In genomic region chr10:63416376-63416775, GRCh38 we compare ENCODE assay signal across 27 cellular contexts. TPM values are rescaled to one million over a fixed set of nuclear protein-coding genes. Genes with fewer than 3 reads are reported as not detected.
DNase-seq lines count a peak whose midpoint lies in the region; ATAC-seq, FAIRE-seq and TF ChIP-seq lines count a peak whose summit lies in the region.
"Had no signal": no experiment of that assay in that cellular context is flagged by ENCODE, and none has a peak within 500 bp of the region (broad histone marks: within the 10 kb centered on the region; RNA-seq: fewer than 3 reads in every experiment).

No MANE protein-coding gene starts in this region.

- CTCF ChIA-PET in endothelial cell of umbilical vein (lab: Charles Lee) (interaction anchor here (0.8 to 1.8 kb wide), 7 partner anchors 18 to 250 kb away, joined by 3 to 6 read pairs (median 3); no protein-coding TSS in a partner anchor), HepG2 (lab: Yijun Ruan, JAX; ENCODE audit: low intra/inter-chr PET ratio, low total read pairs) (no interaction called here)

- dilution Hi-C loops in endothelial cell of umbilical vein (cut with MboI; ENCODE audit: extremely low pct_ligation_motif_present, low sequenced_read_pairs), result no loop called here

- TF ChIP-seq RAD21 in HepG2 (CRISPR knock-in tag; IDR thresholded peaks at IDR 0.05), result no peak

- no peak for TF ChIP-seq EP300 in HepG2 (IDR thresholded peaks at IDR 0.05; ENCODE audit: low read depth in 2 of 2, low read length in 2 of 2)
- no peak for TF ChIP-seq EP300 in HepG2 (CRISPR knock-in tag; IDR thresholded peaks at IDR 0.05; ENCODE audit: borderline replicate concordance)

- H3K9me1 ChIP-seq in endothelial cell of umbilical vein (replicated peaks; ENCODE audit: control insufficient read depth, extremely low read depth, insufficient read depth, low read length), result no peaks in the 10 kb centered on the region

- no peak for ATAC-seq in HepG2
- ATAC-seq: natural killer cell treated with Interleukin-12 subunit alpha and Interleukin-12 subunit beta and Interleukin-15 and Interleukin-18, amount 100 ng/mL, for 72 hours; psoas muscle had no signal

- H3K27me3 ChIP-seq in GM23248 (replicated peaks; ENCODE audit: insufficient read depth) (no peaks in the 10 kb centered on the region), endothelial cell of umbilical vein (ENCODE audit: control insufficient read depth in 2 of 2, insufficient read depth in 2 of 2, low read length in 2 of 2) (no peaks in the 10 kb centered on the region), HepG2 (ENCODE audit: control insufficient read depth in 1 of 2, insufficient read depth in 2 of 2, low read length in 2 of 2) (no peaks in the 10 kb centered on the region)
- H3K27me3 ChIP-seq: SJSA1, stomach, upper lobe of left lung had no signal

- TF ChIP-seq POLR2A in endothelial cell of umbilical vein (IDR thresholded peaks at IDR 0.05; ENCODE audit: low read depth, low read length), result no peak
- TF ChIP-seq POLR2A in HepG2 (IDR thresholded peaks at IDR 0.05; ENCODE audit: insufficient read depth in 1 of 2, low read depth in 2 of 2, low read length in 2 of 2), result no peak

- peak overlapping the region; percentile 7; the same call in 1 of the 2 replicates for H3K27ac ChIP-seq in GM23248
- no peak overlapping the region for H3K27ac ChIP-seq in endothelial cell of umbilical vein (ENCODE audit: insufficient read depth, low read depth, low read length)
- peak overlapping the region; percentile 13 for H3K27ac ChIP-seq in HepG2 (ENCODE audit: extremely low read length, insufficient read depth, low read length)
- H3K27ac ChIP-seq: psoas muscle, SJSA1, stomach, upper lobe of left lung had no signal

- 25 to 32% methylated on average over 1 of the region's 1 CpG for WGBS in GM23248 (ENCODE audit: low coverage in 1 of 2, low lambda C conversion rate in 2 of 2, missing lambda C conversion rate in 2 of 2), 2 experiments
- 94% methylated on average over 1 of the region's 1 CpG for WGBS in HepG2 (ENCODE audit: low lambda C conversion rate)

- POLR2A ChIA-PET in endothelial cell of umbilical vein (lab: Charles Lee), result no interaction called here
- POLR2A ChIA-PET in HepG2 (lab: Yijun Ruan, JAX), result no interaction called here

- H3K79me2 ChIP-seq in GM23248 (ENCODE audit: insufficient read depth), result peaks cover 100% of the 10 kb centered on the region
- H3K79me2 ChIP-seq in endothelial cell of umbilical vein (ENCODE audit: control insufficient read depth, insufficient read depth, low read length), result peaks cover 87% of the 10 kb centered on the region
- H3K79me2 ChIP-seq in HepG2 (ENCODE audit: insufficient read depth, low read length), result peaks cover 70% of the 10 kb centered on the region

- H3K4me2 ChIP-seq in GM23248 (ENCODE audit: unreplicated experiment), result peak overlapping the region; percentile 65
- H3K4me2 ChIP-seq in endothelial cell of umbilical vein (ENCODE audit: insufficient read depth, low read length), result peak overlapping the region; percentile 70
- no peak overlapping the region for H3K4me2 ChIP-seq in HepG2 (ENCODE audit: low read depth, low read length)

- H3F3A ChIP-seq in GM23248 (ENCODE audit: insufficient read depth), result peaks cover 3% of the 10 kb centered on the region; the same call in 1 of the 2 replicates

- peak; percentile 41 for DNase-seq in GM23248
- peak; percentile 2 for DNase-seq in NCI-H2171 (lab: John Stamatoyannopoulos, UW)
- DNase-seq in endothelial cell of umbilical vein (ENCODE audit: low read depth, low spot score), result peak; percentile 22
- DNase-seq in HepG2 (ENCODE audit: low spot score), result peak; percentile 4
- no peak for DNase-seq in effector CD4-positive, alpha-beta T cell
- no peak for DNase-seq in hippocampal formation (lab: John Stamatoyannopoulos, UW)
- DNase-seq in stimulated activated CD4-positive, alpha-beta T cell treated with anti-CD3 and anti-CD28 coated beads, Interleukin-1b, Interleukin-23, amount 100 ng/mL, for 48 hours, result no peak
- DNase-seq: activated CD4-positive, alpha-beta memory T cell treated with anti-CD3 and anti-CD28 coated beads, Interleukin-2, amount 10 ng/mL, durations not matched to agents 7 days and 5 days; activated CD4-positive, CD25-positive, alpha-beta regulatory T cell; activated naive CD4-positive, alpha-beta T cell treated with Interleukin-2 at 50 U/mL for 16 hours; activated T-cell treated with anti-CD3 and anti-CD28 coated beads, Interleukin-2, amount 50 U/mL, for 24 hours; anterior cingulate cortex; cerebellar nuclear complex; COR-L47; KG1; mesendoderm; NCI-H1092; NCI-H2107; NCI-H82; psoas muscle; small intestine; stimulated activated CD4-positive, alpha-beta T cell treated with anti-CD3 and anti-CD28 coated beads, Interleukin-4, amount 100 ng/mL, for 24 hours; stomach; upper lobe of left lung had no signal

- in situ Hi-C loops in GM23248 (cut with MboI) (no loop called here), HepG2 (cut with HindIII; ENCODE audit: extremely low pct_ligation_motif_present, low pct_unique_long_range_greater_than_20kb) (no loop called here)

- H3K9me2 ChIP-seq in GM23248 (ENCODE audit: insufficient read depth), result no peaks in the 10 kb centered on the region

- BruUV-seq in endothelial cell of umbilical vein (replicated peaks; lab: Mats Ljungman, UMichigan), result no TSS peak
- BruUV-seq in HepG2 (replicated peaks; lab: Mats Ljungman, UMichigan), result no TSS peak

- peaks cover 5% of the 10 kb centered on the region for H3K9me3 ChIP-seq in GM23248 (ENCODE audit: low read depth)
- no peaks in the 10 kb centered on the region for H3K9me3 ChIP-seq in endothelial cell of umbilical vein (replicated peaks; ENCODE audit: control insufficient read depth, insufficient read depth, low read length)
- no peaks in the 10 kb centered on the region for H3K9me3 ChIP-seq in HepG2 (ENCODE audit: low read length)
- H3K9me3 ChIP-seq: psoas muscle, SJSA1, stomach, upper lobe of left lung had no signal

- FAIRE-seq in endothelial cell of umbilical vein (lab: Jason Lieb, UNC), result no peak
- no peak for FAIRE-seq in HepG2 (lab: Jason Lieb, UNC)
- FAIRE-seq: frontal cortex had no signal

- no peak overlapping the region for H3K4me3 ChIP-seq in GM23248
- H3K4me3 ChIP-seq in endothelial cell of umbilical vein (replicated peaks in 1 of 3; ENCODE audit: insufficient read depth in 1 of 3, low read depth in 1 of 3, low read length in 3 of 3), result no peak overlapping the region
- H3K4me3 ChIP-seq in HepG2 (replicated peaks in 1 of 3; ENCODE audit: insufficient read depth in 1 of 3, low read depth in 2 of 3, low read length in 3 of 3), result no peak overlapping the region
- H3K4me3 ChIP-seq: psoas muscle, SJSA1, stomach, upper lobe of left lung had no signal

- TF ChIP-seq CTCF in endothelial cell of umbilical vein (IDR thresholded peaks at IDR 0.05; ENCODE audit: extremely low read depth in 1 of 2, insufficient read depth in 1 of 2, low read depth in 1 of 2, low read length in 2 of 2) (no peak), HepG2 (CRISPR knock-in tag; IDR thresholded peaks at IDR 0.05) (no peak)

- no peak overlapping the region for H2AFZ ChIP-seq in GM23248
- no peak overlapping the region for H2AFZ ChIP-seq in endothelial cell of umbilical vein (ENCODE audit: low read depth, low read length)
- no peak overlapping the region for H2AFZ ChIP-seq in HepG2 (ENCODE audit: low read length)

- H3K9ac ChIP-seq in GM23248, result peak overlapping the region; percentile 9; the same call in 1 of the 2 replicates
- H3K9ac ChIP-seq in endothelial cell of umbilical vein (replicated peaks; ENCODE audit: extremely low read depth, insufficient read depth, low read length), result no peak overlapping the region
- no peak overlapping the region for H3K9ac ChIP-seq in HepG2 (ENCODE audit: insufficient read depth, low read depth, low read length)

- H3K36me3 ChIP-seq in GM23248 (ENCODE audit: low read depth), result no peaks in the 10 kb centered on the region
- no peaks in the 10 kb centered on the region for H3K36me3 ChIP-seq in endothelial cell of umbilical vein (ENCODE audit: control insufficient read depth in 2 of 2, extremely low read depth in 1 of 2, insufficient read depth in 2 of 2, low read length in 2 of 2)
- H3K36me3 ChIP-seq in HepG2 (replicated peaks in 1 of 2; ENCODE audit: control insufficient read depth in 1 of 2, insufficient read depth in 2 of 2, low read length in 2 of 2), result no peaks in the 10 kb centered on the region
- H3K36me3 ChIP-seq: stomach, upper lobe of left lung had no signal

- intact Hi-C loops in endothelial cell of umbilical vein (cut with micrococcal nuclease), result loop anchor here (1.0 kb wide), 1 partner anchor 9 kb away; no protein-coding TSS in a partner anchor
- intact Hi-C loops in HepG2 (cut with micrococcal nuclease; ENCODE audit: unreplicated experiment), result no loop called here

- peaks cover 27% of the 10 kb centered on the region for H3K4me1 ChIP-seq in GM23248 (ENCODE audit: insufficient read depth)
- H3K4me1 ChIP-seq in endothelial cell of umbilical vein (ENCODE audit: control insufficient read depth, extremely low read depth, insufficient read depth, low read length), result peaks cover 29% of the 10 kb centered on the region
- peaks cover 19% of the 10 kb centered on the region for H3K4me1 ChIP-seq in HepG2 (ENCODE audit: insufficient read depth, low read length)

- H4K20me1 ChIP-seq in GM23248 (ENCODE audit: insufficient read depth) (no peaks in the 10 kb centered on the region), endothelial cell of umbilical vein (replicated peaks; ENCODE audit: control insufficient read depth, extremely low read depth, insufficient read depth, low read length) (no peaks in the 10 kb centered on the region), HepG2 (ENCODE audit: insufficient read depth, low read length) (peaks cover 5% of the 10 kb centered on the region; the same call in 1 of the 2 replicates)

RNA-seq across cellular contexts. Expression of gene JMJD1C, which starts 49.4 kb away (rescaled TPM):
- total RNA-seq in GM23248 (2014; rRNA removed; shearing (Covaris generic)), result 74.3 and 76.5 TPM in 2 replicates
- polyA plus RNA-seq in GM23248 (2016; fragmentation: Nextera tagmentation; extraction: Ambion mirVana) (30.3 and 34.6 TPM in 2 replicates), endothelial cell of umbilical vein (23.9 and 32.1 TPM in 2 replicates), HepG2 (2011; rRNA removed) (34.9 and 42.3 TPM in 2 replicates)
- total RNA-seq in endothelial cell of umbilical vein (93.3 and 97.1 TPM in 2 replicates), HepG2 (2016; rRNA removed; fragmentation: Illumina TruSeq; extraction: Trizol) (42.7 and 51.4 TPM in 2 replicates)
- polyA plus RNA-seq in endothelial cell of umbilical vein (2011; cell fraction: cytosol; rRNA removed), result 20.4 and 23.2 TPM in 2 replicates
- 175 and 198 TPM in 2 replicates for polyA plus RNA-seq in endothelial cell of umbilical vein (2011; cell fraction: nucleus; rRNA removed)
- polyA plus RNA-seq in endothelial cell of umbilical vein (2012), result 45.5 and 51.5 TPM in 2 replicates
- polyA minus RNA-seq in endothelial cell of umbilical vein, result 237 and 240 TPM in 2 replicates
- polyA minus RNA-seq in endothelial cell of umbilical vein (2011; cell fraction: cytosol; rRNA and poly(A)+ RNA removed), result 19.2 TPM
- 547 and 808 TPM in 2 replicates for polyA minus RNA-seq in endothelial cell of umbilical vein (2011; cell fraction: nucleus; rRNA and poly(A)+ RNA removed)
- 10.6 and 12.0 TPM in 2 replicates for total RNA-seq in HepG2 (2016; cell fraction: cytosol; rRNA removed; fragmentation: Illumina TruSeq; extraction: Trizol; ENCODE audit: low read depth)
- 38.0 and 48.1 TPM in 2 replicates for total RNA-seq in HepG2 (2016; cell fraction: insoluble cytoplasmic fraction; rRNA removed; fragmentation: Illumina TruSeq; extraction: Trizol)
- 16.5 and 17.1 TPM in 2 replicates for total RNA-seq in HepG2 (2016; cell fraction: membrane; rRNA removed; fragmentation: Illumina TruSeq; extraction: Trizol)
- 121 and 123 TPM in 2 replicates for total RNA-seq in HepG2 (2016; cell fraction: nucleus; rRNA removed; fragmentation: Illumina TruSeq; extraction: Trizol)
- polyA plus RNA-seq in HepG2 (2011; cell fraction: cytosol; rRNA removed), result 15.7 and 25.3 TPM in 2 replicates
- 46.2 and 51.3 TPM in 2 replicates for polyA plus RNA-seq in HepG2 (2011; cell fraction: nucleus; rRNA removed)
- 44.1 and 47.8 TPM in 2 replicates for polyA plus RNA-seq in HepG2 (2012)
- 0.93 and 1.1 TPM in 2 replicates for polyA plus RNA-seq in HepG2 (2016; cell fraction: cytosol; fragmentation: Illumina TruSeq; extraction: Trizol; ENCODE audit: low read depth)
- 22.2 and 27.2 TPM in 2 replicates for polyA plus RNA-seq in HepG2 (2016; cell fraction: insoluble cytoplasmic fraction; fragmentation: Illumina TruSeq; extraction: Trizol; ENCODE audit: low read depth)
- polyA plus RNA-seq in HepG2 (2016; cell fraction: membrane; fragmentation: Illumina TruSeq; extraction: Trizol; ENCODE audit: low read depth), result 2.7 and 3.3 TPM in 2 replicates
- polyA plus RNA-seq in HepG2 (2016; cell fraction: nucleus; fragmentation: Illumina TruSeq; extraction: Trizol; ENCODE audit: insufficient read depth, low read depth), result 68.6 and 81.1 TPM in 2 replicates
- polyA minus RNA-seq in HepG2 (2011; rRNA and poly(A)+ RNA removed; ENCODE audit: low replicate concordance), result 45.1 and 116 TPM in 2 replicates
- 51.2 and 58.4 TPM in 2 replicates for polyA minus RNA-seq in HepG2 (2011; cell fraction: cytosol; rRNA and poly(A)+ RNA removed)
- polyA minus RNA-seq in HepG2 (2011; cell fraction: nucleus; rRNA and poly(A)+ RNA removed), result 378 and 386 TPM in 2 replicates

Comparison
In these comparisons a context has a peak if more than half of its experiments do, and no peak if none do; other contexts are left out.
1. DNase-seq: peak in GM23248 (single experiment), NCI-H2171 (single experiment), endothelial cell of umbilical vein (single experiment) and HepG2 (single experiment); none in effector CD4-positive, alpha-beta T cell (single experiment), hippocampal formation (0 of 2) and stimulated activated CD4-positive, alpha-beta T cell treated with anti-CD3 and anti-CD28 coated beads, Interleukin-1b, Interleukin-23, amount 100 ng/mL, for 48 hours (single experiment).